Comparison of ENCODE assay signal across 19 cellular contexts in genomic region chr10:102283890-102284289, GRCh38. TPM values are rescaled to one million over a fixed set of nuclear protein-coding genes. Genes with fewer than 3 reads are reported as not detected.
DNase-seq lines count a peak whose midpoint lies in the region; ATAC-seq, FAIRE-seq and TF ChIP-seq lines count a peak whose summit lies in the region.
"Had no signal": no experiment of that assay in that cellular context is flagged by ENCODE, and none has a peak within 500 bp of the region (broad histone marks: within the 10 kb centered on the region; RNA-seq: fewer than 3 reads in every experiment).

No MANE protein-coding gene starts in this region.

- TF ChIP-seq POLR2A in HepG2 (IDR thresholded peaks at IDR 0.05; ENCODE audit: insufficient read depth in 1 of 2, low read depth in 2 of 2, low read length in 2 of 2) (no peak), suprapubic skin (IDR thresholded peaks at IDR 0.05) (no peak)

- peaks cover 27% of the 10 kb centered on the region for H3K79me2 ChIP-seq in HepG2 (ENCODE audit: insufficient read depth, low read length)

- no peaks in the 10 kb centered on the region for H3K27me3 ChIP-seq in liver (ENCODE audit: control insufficient read depth in 4 of 4, insufficient read depth in 4 of 4, low read length in 3 of 4)
- H3K27me3 ChIP-seq in HepG2 (ENCODE audit: control insufficient read depth in 1 of 2, insufficient read depth in 2 of 2, low read length in 2 of 2), result no peaks in the 10 kb centered on the region
- no peaks in the 10 kb centered on the region for H3K27me3 ChIP-seq in esophagus (ENCODE audit: control insufficient read depth in 1 of 2, insufficient read depth in 2 of 2, low read length in 2 of 2)
- no peaks in the 10 kb centered on the region for H3K27me3 ChIP-seq in suprapubic skin

- no peaks in the 10 kb centered on the region for H3K9me3 ChIP-seq in liver (ENCODE audit: control insufficient read depth in 4 of 4, low read length in 3 of 4)
- no peaks in the 10 kb centered on the region for H3K9me3 ChIP-seq in HepG2 (ENCODE audit: low read length)
- no peaks in the 10 kb centered on the region for H3K9me3 ChIP-seq in esophagus (ENCODE audit: control insufficient read depth in 2 of 2, insufficient read depth in 1 of 2, low read depth in 1 of 2, low read length in 1 of 2)
- H3K9me3 ChIP-seq in suprapubic skin, result no peaks in the 10 kb centered on the region
- H3K9me3 ChIP-seq in kidney (ENCODE audit: control insufficient read depth in 1 of 2, low read length in 2 of 2), result no peaks in the 10 kb centered on the region
- H3K9me3 ChIP-seq: HAP-1 had no signal

- TF ChIP-seq EP300 in HepG2 (IDR thresholded peaks at IDR 0.05; ENCODE audit: low read depth in 2 of 2, low read length in 2 of 2), result no peak
- TF ChIP-seq EP300 in HepG2 (CRISPR knock-in tag; IDR thresholded peaks at IDR 0.05; ENCODE audit: borderline replicate concordance), result no peak
- no peak for TF ChIP-seq EP300 in suprapubic skin (IDR thresholded peaks at IDR 0.05)

- peaks cover 10% of the 10 kb centered on the region for H3K36me3 Mint-ChIP-seq in activated CD8-positive, alpha-beta T cell treated with anti-CD3 and anti-CD28 coated beads for 36 hours (ENCODE audit: low read depth)

- H3K4me1 ChIP-seq in liver (ENCODE audit: control insufficient read depth in 4 of 4, insufficient read depth in 4 of 4, low read length in 3 of 4) (peaks cover 2 to 21% (median 16%) of the 10 kb centered on the region in 4 donors), HepG2 (ENCODE audit: insufficient read depth, low read length) (peaks cover 9% of the 10 kb centered on the region), esophagus (ENCODE audit: control insufficient read depth in 2 of 2, insufficient read depth in 2 of 2, low read length in 1 of 2) (no peaks in the 10 kb centered on the region), suprapubic skin (peaks cover 49% of the 10 kb centered on the region), kidney (ENCODE audit: control insufficient read depth in 1 of 2, insufficient read depth in 1 of 2, low read depth in 1 of 2, low read length in 2 of 2) (peaks cover 12 to 16% of the 10 kb centered on the region in 2 donors)
- H3K4me1 ChIP-seq: HAP-1 had no signal

- in situ Hi-C loops in HepG2 (cut with HindIII; ENCODE audit: extremely low pct_ligation_motif_present, low pct_unique_long_range_greater_than_20kb), result no loop called here

- H3K4me3 ChIP-seq in liver (ENCODE audit: low read depth in 1 of 3, low read length in 3 of 3) (no peak overlapping the region), HepG2 (replicated peaks in 1 of 3; ENCODE audit: insufficient read depth in 1 of 3, low read depth in 2 of 3, low read length in 3 of 3) (no peak overlapping the region), esophagus (ENCODE audit: low read depth in 1 of 2, low read length in 2 of 2) (peak overlapping the region in 1 of 2 donors; percentile 20), suprapubic skin (no peak overlapping the region), kidney (ENCODE audit: low read length in 2 of 2) (no peak overlapping the region)
- H3K4me3 ChIP-seq: HAP-1 had no signal

- H3K4me2 ChIP-seq in HepG2 (ENCODE audit: low read depth, low read length), result no peak overlapping the region

- H4K20me1 ChIP-seq in HepG2 (ENCODE audit: insufficient read depth, low read length), result 0 out of 2 replicates have a peak, but pooled peaks cover 2% of the 10 kb centered on the region

- BruUV-seq in HepG2 (replicated peaks; lab: Mats Ljungman, UMichigan), result no TSS peak

- WGBS in liver, result 24% methylated on average over 2 of the region's 2 CpGs
- WGBS in HepG2 (ENCODE audit: low lambda C conversion rate), result 77% methylated on average over 2 of the region's 2 CpGs
- 34 to 48% methylated on average over 2 of the region's 2 CpGs for WGBS in esophagus, 2 donors
- 32% methylated on average over 2 of the region's 2 CpGs for WGBS in suprapubic skin

- TF ChIP-seq RAD21 in liver (IDR thresholded peaks at IDR 0.05) (no peak), HepG2 (CRISPR knock-in tag; IDR thresholded peaks at IDR 0.05) (no peak)

- no peak overlapping the region for H3K9ac ChIP-seq in liver (ENCODE audit: low read depth in 1 of 2, low read length in 2 of 2)
- H3K9ac ChIP-seq in HepG2 (ENCODE audit: insufficient read depth, low read depth, low read length), result no peak overlapping the region
- H3K9ac ChIP-seq in kidney (ENCODE audit: low read length in 2 of 2), result no peak overlapping the region

- intact Hi-C loops in HepG2 (cut with micrococcal nuclease; ENCODE audit: unreplicated experiment), result loop anchor here (10.0 kb wide), 1 partner anchor 51 kb away; no protein-coding TSS in a partner anchor
- intact Hi-C loops in activated CD8-positive, alpha-beta T cell treated with anti-CD3 and anti-CD28 coated beads for 36 hours (cut with micrococcal nuclease), result no loop called here
- intact Hi-C loops in kidney (cut with DNase I), result no loop called here

- H3K4me1 Mint-ChIP-seq in activated CD8-positive, alpha-beta T cell treated with anti-CD3 and anti-CD28 coated beads for 36 hours (ENCODE audit: low read depth), result peaks cover 72% of the 10 kb centered on the region

- H3K36me3 ChIP-seq in liver (ENCODE audit: control insufficient read depth in 4 of 4, insufficient read depth in 3 of 4, low read depth in 1 of 4, low read length in 3 of 4) (peaks cover 0 to 5% (median under 1%) of the 10 kb centered on the region in 4 donors), HepG2 (replicated peaks in 1 of 2; ENCODE audit: control insufficient read depth in 1 of 2, insufficient read depth in 2 of 2, low read length in 2 of 2) (peaks cover 2 to 19% of the 10 kb centered on the region in 2 experiments; a peak in 3 of 5 replicates), esophagus (ENCODE audit: control insufficient read depth in 2 of 2, insufficient read depth in 2 of 2, low read length in 1 of 2) (no peaks in the 10 kb centered on the region), suprapubic skin (no peaks in the 10 kb centered on the region), kidney (ENCODE audit: control insufficient read depth in 1 of 2, insufficient read depth in 2 of 2, low read length in 2 of 2) (no peaks in the 10 kb centered on the region)
- H3K36me3 ChIP-seq: HAP-1 had no signal

- no peak overlapping the region for H3K4me3 Mint-ChIP-seq in activated CD8-positive, alpha-beta T cell treated with anti-CD3 and anti-CD28 coated beads for 36 hours
- H3K4me3 Mint-ChIP-seq: IgD-negative memory B cell, immature natural killer cell, memory B cell had no signal

- no peaks in the 10 kb centered on the region for H3K9me3 Mint-ChIP-seq in activated CD8-positive, alpha-beta T cell treated with anti-CD3 and anti-CD28 coated beads for 36 hours
- H3K9me3 Mint-ChIP-seq: IgD-negative memory B cell; immature natural killer cell; memory B cell; naive thymus-derived CD8-positive, alpha-beta T cell had no signal

- no peak for ATAC-seq in HepG2
- peak; percentile 31 for ATAC-seq in activated CD8-positive, alpha-beta T cell treated with anti-CD3 and anti-CD28 coated beads for 36 hours
- ATAC-seq: naive thymus-derived CD8-positive, alpha-beta T cell had no signal

- peak overlapping the region in 1 of 2 donors; percentile 56 for H3K27ac ChIP-seq in liver (ENCODE audit: low read depth in 1 of 2, low read length in 2 of 2)
- H3K27ac ChIP-seq in HepG2 (ENCODE audit: extremely low read length, insufficient read depth, low read length), result no peak overlapping the region
- peak overlapping the region; percentile 56 to 63 for H3K27ac ChIP-seq in esophagus (ENCODE audit: low read depth in 2 of 2, low read length in 1 of 2)
- H3K27ac ChIP-seq in suprapubic skin, result peak overlapping the region; percentile 28
- H3K27ac ChIP-seq in kidney (ENCODE audit: low read depth in 2 of 2, low read length in 2 of 2), result no peak overlapping the region
- H3K27ac ChIP-seq: HL-60, WERI-Rb-1 had no signal

- no peaks in the 10 kb centered on the region for H3K27me3 Mint-ChIP-seq in activated CD8-positive, alpha-beta T cell treated with anti-CD3 and anti-CD28 coated beads for 36 hours
- H3K27me3 Mint-ChIP-seq: IgD-negative memory B cell; memory B cell; naive thymus-derived CD8-positive, alpha-beta T cell had no signal

- TF ChIP-seq CTCF in liver (IDR thresholded peaks at IDR 0.05; ENCODE audit: low read depth, low read length, missing input control), result no peak
- no peak for TF ChIP-seq CTCF in HepG2 (CRISPR knock-in tag; IDR thresholded peaks at IDR 0.05)
- TF ChIP-seq CTCF in activated CD8-positive, alpha-beta T cell treated with anti-CD3 and anti-CD28 coated beads for 36 hours (IDR thresholded peaks at IDR 0.05), result no peak
- no peak for TF ChIP-seq CTCF in suprapubic skin (IDR thresholded peaks at IDR 0.05)
- TF ChIP-seq CTCF in kidney (IDR thresholded peaks at IDR 0.05; ENCODE audit: borderline replicate concordance, extremely low read depth, insufficient read depth), result no peak

- peak overlapping the region; percentile 72 for H3K27ac Mint-ChIP-seq in activated CD8-positive, alpha-beta T cell treated with anti-CD3 and anti-CD28 coated beads for 36 hours
- H3K27ac Mint-ChIP-seq: IgD-negative memory B cell, memory B cell had no signal

- FAIRE-seq in HepG2 (lab: Jason Lieb, UNC) (no peak), kidney (lab: Jason Lieb, UNC) (no peak)

- POLR2A ChIA-PET in HepG2 (lab: Yijun Ruan, JAX), result no interaction called here
- POLR2A ChIA-PET in activated CD8-positive, alpha-beta T cell treated with anti-CD3 and anti-CD28 coated beads for 36 hours (lab: Charles Lee), result interaction anchor here (1.1 to 1.5 kb wide), 3 partner anchors 13 to 19 kb away, joined by 4 to 5 read pairs (median 4); no protein-coding TSS in a partner anchor

- no peak for DNase-seq in HepG2 (ENCODE audit: low spot score)
- no peak for DNase-seq in activated CD8-positive, alpha-beta T cell treated with anti-CD3 and anti-CD28 coated beads for 36 hours
- no peak for DNase-seq in suprapubic skin (ENCODE audit: low spot score in 2 of 2)
- DNase-seq in kidney, result no peak
- no peak for DNase-seq in DMS 273 (lab: John Stamatoyannopoulos, UW; ENCODE audit: unreplicated experiment)
- DNase-seq: AML-193; Calu3; immature natural killer cell; naive thymus-derived CD8-positive, alpha-beta T cell; NCI-H1694 treated with DMSO at 0.1 percent for 48 hours; NCI-H446 treated with DMSO at 0.1 percent for 48 hours; WERI-Rb-1 had no signal

- H2AFZ ChIP-seq in HepG2 (ENCODE audit: low read length), result no peak overlapping the region

- CTCF ChIA-PET in HepG2 (lab: Yijun Ruan, JAX; ENCODE audit: low intra/inter-chr PET ratio, low total read pairs), result no interaction called here
- CTCF ChIA-PET in activated CD8-positive, alpha-beta T cell treated with anti-CD3 and anti-CD28 coated beads for 36 hours (lab: Charles Lee), result interaction anchor here (1.2 to 3.1 kb wide), 6 partner anchors 16 to 68 kb away, joined by 4 to 17 read pairs (median 6); no protein-coding TSS in a partner anchor

RNA-seq across cellular contexts. Expression of gene GBF1, which starts 38.6 kb away (rescaled TPM):
- total RNA-seq in liver, result 10 to 100 TPM; 19.2 to 27.2 TPM
- 10 to 100 TPM in 1 of 2 donors, 1 to 10 TPM in 1; 6.0 to 11.2 TPM for polyA plus RNA-seq in liver
- total RNA-seq in HepG2 (2016; rRNA removed; fragmentation: Illumina TruSeq; extraction: Trizol), result 21.9 and 28.7 TPM in 2 replicates
- 3.2 and 4.2 TPM in 2 replicates for total RNA-seq in HepG2 (2016; cell fraction: cytosol; rRNA removed; fragmentation: Illumina TruSeq; extraction: Trizol; ENCODE audit: low read depth)
- total RNA-seq in HepG2 (2016; cell fraction: insoluble cytoplasmic fraction; rRNA removed; fragmentation: Illumina TruSeq; extraction: Trizol), result 22.3 and 26.2 TPM in 2 replicates
- total RNA-seq in HepG2 (2016; cell fraction: membrane; rRNA removed; fragmentation: Illumina TruSeq; extraction: Trizol), result 7.6 and 8.1 TPM in 2 replicates
- total RNA-seq in HepG2 (2016; cell fraction: nucleus; rRNA removed; fragmentation: Illumina TruSeq; extraction: Trizol), result 23.7 and 28.1 TPM in 2 replicates
- polyA plus RNA-seq in HepG2 (2011; rRNA removed), result 17.1 and 17.6 TPM in 2 replicates
- 6.6 and 6.8 TPM in 2 replicates for polyA plus RNA-seq in HepG2 (2011; cell fraction: cytosol; rRNA removed)
- 33.9 and 34.6 TPM in 2 replicates for polyA plus RNA-seq in HepG2 (2011; cell fraction: nucleus; rRNA removed)
- 17.5 and 19.2 TPM in 2 replicates for polyA plus RNA-seq in HepG2 (2012)
- polyA plus RNA-seq in HepG2 (2016; cell fraction: cytosol; fragmentation: Illumina TruSeq; extraction: Trizol; ENCODE audit: low read depth), result 1.1 and 1.4 TPM in 2 replicates
- polyA plus RNA-seq in HepG2 (2016; cell fraction: insoluble cytoplasmic fraction; fragmentation: Illumina TruSeq; extraction: Trizol; ENCODE audit: low read depth), result 13.0 and 19.5 TPM in 2 replicates
- 2.5 and 3.3 TPM in 2 replicates for polyA plus RNA-seq in HepG2 (2016; cell fraction: membrane; fragmentation: Illumina TruSeq; extraction: Trizol; ENCODE audit: low read depth)
- 34.6 and 42.2 TPM in 2 replicates for polyA plus RNA-seq in HepG2 (2016; cell fraction: nucleus; fragmentation: Illumina TruSeq; extraction: Trizol; ENCODE audit: insufficient read depth, low read depth)
- 41.9 and 48.3 TPM in 2 replicates for polyA minus RNA-seq in HepG2 (2011; rRNA and poly(A)+ RNA removed; ENCODE audit: low replicate concordance)
- polyA minus RNA-seq in HepG2 (2011; cell fraction: cytosol; rRNA and poly(A)+ RNA removed), result 21.2 and 23.7 TPM in 2 replicates
- 31.8 and 43.1 TPM in 2 replicates for polyA minus RNA-seq in HepG2 (2011; cell fraction: nucleus; rRNA and poly(A)+ RNA removed)
- 10 to 100 TPM; 25.4 to 28.2 TPM for total RNA-seq in activated CD8-positive, alpha-beta T cell treated with anti-CD3 and anti-CD28 coated beads for 36 hours
- polyA plus RNA-seq in esophagus, result 10 to 100 TPM; 11.4 to 11.7 TPM
- total RNA-seq in suprapubic skin, result 10 to 100 TPM; 31.0 to 56.1 (median 43.9) TPM
- 53.3 TPM for total RNA-seq in kidney
- polyA plus RNA-seq in kidney (ENCODE audit: insufficient read depth, low read depth, low replicate concordance), result 14.4 TPM

RNA-seq across cellular contexts. Expression of gene PITX3, which starts 42.6 kb away (rescaled TPM):
- not detected for total RNA-seq in liver
- polyA plus RNA-seq in liver, result not detected
- not detected in 2 replicates for total RNA-seq in HepG2 (2016; rRNA removed; fragmentation: Illumina TruSeq; extraction: Trizol)
- total RNA-seq in HepG2 (2016; cell fraction: cytosol; rRNA removed; fragmentation: Illumina TruSeq; extraction: Trizol; ENCODE audit: low read depth), result not detected in 2 replicates
- not detected in 2 replicates for total RNA-seq in HepG2 (2016; cell fraction: insoluble cytoplasmic fraction; rRNA removed; fragmentation: Illumina TruSeq; extraction: Trizol)
- total RNA-seq in HepG2 (2016; cell fraction: membrane; rRNA removed; fragmentation: Illumina TruSeq; extraction: Trizol), result 0.14 TPM in 1 of 2 replicates, not detected in the other
- total RNA-seq in HepG2 (2016; cell fraction: nucleus; rRNA removed; fragmentation: Illumina TruSeq; extraction: Trizol), result not detected in 2 replicates
- polyA plus RNA-seq in HepG2 (2011; rRNA removed), result not detected in 2 replicates
- 0.05 TPM in 1 of 2 replicates, not detected in the other for polyA plus RNA-seq in HepG2 (2011; cell fraction: cytosol; rRNA removed)
- 0.11 TPM in 1 of 2 replicates, not detected in the other for polyA plus RNA-seq in HepG2 (2011; cell fraction: nucleus; rRNA removed)
- not detected in 2 replicates for polyA plus RNA-seq in HepG2 (2012)
- polyA plus RNA-seq in HepG2 (2016; cell fraction: cytosol; fragmentation: Illumina TruSeq; extraction: Trizol; ENCODE audit: low read depth), result 0.11 and 0.28 TPM in 2 replicates
- polyA plus RNA-seq in HepG2 (2016; cell fraction: insoluble cytoplasmic fraction; fragmentation: Illumina TruSeq; extraction: Trizol; ENCODE audit: low read depth), result not detected in 2 replicates
- 0.12 TPM in 1 of 2 replicates, not detected in the other for polyA plus RNA-seq in HepG2 (2016; cell fraction: membrane; fragmentation: Illumina TruSeq; extraction: Trizol; ENCODE audit: low read depth)
- polyA plus RNA-seq in HepG2 (2016; cell fraction: nucleus; fragmentation: Illumina TruSeq; extraction: Trizol; ENCODE audit: insufficient read depth, low read depth), result not detected in 2 replicates
- polyA minus RNA-seq in HepG2 (2011; rRNA and poly(A)+ RNA removed; ENCODE audit: low replicate concordance), result not detected in 2 replicates
- polyA minus RNA-seq in HepG2 (2011; cell fraction: cytosol; rRNA and poly(A)+ RNA removed), result not detected in 2 replicates
- polyA minus RNA-seq in HepG2 (2011; cell fraction: nucleus; rRNA and poly(A)+ RNA removed), result not detected in 2 replicates
- total RNA-seq in activated CD8-positive, alpha-beta T cell treated with anti-CD3 and anti-CD28 coated beads for 36 hours, result under 1 TPM in 1 of 2 experiments, not detected in 1; 0.23 TPM
- not detected for polyA plus RNA-seq in esophagus
- not detected for total RNA-seq in suprapubic skin
- not detected for total RNA-seq in kidney
- polyA plus RNA-seq in kidney (ENCODE audit: insufficient read depth, low read depth, low replicate concordance), result 0.39 TPM
- total RNA-seq: Calu3; naive thymus-derived CD8-positive, alpha-beta T cell; RPMI7951 had no signal
- polyA plus RNA-seq: IgD-negative memory B cell; immature natural killer cell; naive thymus-derived CD8-positive, alpha-beta T cell had no signal

RNA-seq across cellular contexts. Expression of gene ELOVL3, which starts 57.8 kb away (rescaled TPM):
- total RNA-seq in liver, result under 1 TPM in 1 of 2 donors, not detected in 1; 0.42 TPM
- polyA plus RNA-seq in liver, result not detected
- 0.24 and 0.69 TPM in 2 replicates for total RNA-seq in HepG2 (2016; rRNA removed; fragmentation: Illumina TruSeq; extraction: Trizol)
- 0.18 and 0.20 TPM in 2 replicates for total RNA-seq in HepG2 (2016; cell fraction: cytosol; rRNA removed; fragmentation: Illumina TruSeq; extraction: Trizol; ENCODE audit: low read depth)
- 0.40 and 0.52 TPM in 2 replicates for total RNA-seq in HepG2 (2016; cell fraction: insoluble cytoplasmic fraction; rRNA removed; fragmentation: Illumina TruSeq; extraction: Trizol)
- 0.17 and 0.25 TPM in 2 replicates for total RNA-seq in HepG2 (2016; cell fraction: membrane; rRNA removed; fragmentation: Illumina TruSeq; extraction: Trizol)
- total RNA-seq in HepG2 (2016; cell fraction: nucleus; rRNA removed; fragmentation: Illumina TruSeq; extraction: Trizol), result 0.28 and 0.37 TPM in 2 replicates
- 0.58 and 0.76 TPM in 2 replicates for polyA plus RNA-seq in HepG2 (2011; rRNA removed)
- 0.56 and 0.68 TPM in 2 replicates for polyA plus RNA-seq in HepG2 (2011; cell fraction: cytosol; rRNA removed)
- 0.47 TPM in 1 of 2 replicates, not detected in the other for polyA plus RNA-seq in HepG2 (2011; cell fraction: nucleus; rRNA removed)
- polyA plus RNA-seq in HepG2 (2012), result 0.23 and 0.27 TPM in 2 replicates
- polyA plus RNA-seq in HepG2 (2016; cell fraction: cytosol; fragmentation: Illumina TruSeq; extraction: Trizol; ENCODE audit: low read depth), result 0.12 TPM in 1 of 2 replicates, not detected in the other
- 0.24 and 0.34 TPM in 2 replicates for polyA plus RNA-seq in HepG2 (2016; cell fraction: insoluble cytoplasmic fraction; fragmentation: Illumina TruSeq; extraction: Trizol; ENCODE audit: low read depth)
- 0.31 TPM in 1 of 2 replicates, not detected in the other for polyA plus RNA-seq in HepG2 (2016; cell fraction: membrane; fragmentation: Illumina TruSeq; extraction: Trizol; ENCODE audit: low read depth)
- polyA plus RNA-seq in HepG2 (2016; cell fraction: nucleus; fragmentation: Illumina TruSeq; extraction: Trizol; ENCODE audit: insufficient read depth, low read depth), result 0.35 and 0.46 TPM in 2 replicates
- polyA minus RNA-seq in HepG2 (2011; rRNA and poly(A)+ RNA removed; ENCODE audit: low replicate concordance), result 0.24 TPM in 1 of 2 replicates, not detected in the other
- polyA minus RNA-seq in HepG2 (2011; cell fraction: cytosol; rRNA and poly(A)+ RNA removed), result not detected in 2 replicates
- not detected in 2 replicates for polyA minus RNA-seq in HepG2 (2011; cell fraction: nucleus; rRNA and poly(A)+ RNA removed)
- not detected for total RNA-seq in activated CD8-positive, alpha-beta T cell treated with anti-CD3 and anti-CD28 coated beads for 36 hours
- polyA plus RNA-seq in esophagus, result under 1 TPM in 1 of 2 donors, not detected in 1; 0.02 TPM
- 10 to 100 TPM; 16.9 to 84.1 (median 56.5) TPM for total RNA-seq in suprapubic skin
- 0.35 TPM for total RNA-seq in kidney
- not detected for polyA plus RNA-seq in kidney (ENCODE audit: insufficient read depth, low read depth, low replicate concordance)
- total RNA-seq: naive thymus-derived CD8-positive, alpha-beta T cell had no signal
- polyA plus RNA-seq: IgD-negative memory B cell; immature natural killer cell; naive thymus-derived CD8-positive, alpha-beta T cell had no signal

Comparison
In these comparisons a context has a peak if more than half of its experiments do, and no peak if none do; other contexts are left out.
1. H3K27ac ChIP-seq: peak in esophagus (2 of 2) and suprapubic skin (single experiment); none in HepG2 (single experiment) and kidney (0 of 2).
2. RNA of gene ELOVL3, which starts 57.8 kb away (total RNA-seq): 16.9 to 84.1 TPM in suprapubic skin; 0.17 to 0.69 TPM in HepG2, 0.42 TPM in liver, 0.35 TPM in kidney (single experiment) and not detected in activated CD8-positive, alpha-beta T cell treated with anti-CD3 and anti-CD28 coated beads for 36 hours; every median in the first group is over 10 times any median in the second.